Comparison of ENCODE assay signal across 11 cellular contexts in the genomic region with DNA sequence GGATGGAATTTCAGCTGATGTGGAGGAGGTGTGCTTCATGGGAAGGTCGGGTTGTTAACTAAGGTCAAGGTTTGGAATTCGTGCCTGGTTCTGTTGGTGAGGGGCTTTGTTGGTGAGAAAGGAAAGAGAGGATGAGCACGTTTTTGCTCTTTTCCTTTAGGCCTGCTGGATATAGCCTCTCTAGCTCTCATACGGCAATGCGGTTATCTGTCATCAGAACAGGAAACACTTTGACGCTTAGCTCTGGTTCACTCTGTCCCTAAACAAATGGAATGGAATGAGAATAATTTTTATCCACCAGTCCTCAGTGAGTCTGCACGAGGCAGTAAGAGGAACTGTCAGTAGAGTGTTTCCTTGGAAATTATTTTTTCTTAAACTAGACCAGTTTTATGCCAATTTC.
DNase-seq lines count a peak whose midpoint lies in the region; TF ChIP-seq lines count a peak whose summit lies in the region.
"Had no signal": no experiment of that assay in that cellular context is flagged by ENCODE, and none has a peak within 500 bp of the region (broad histone marks: within the 10 kb centered on the region; RNA-seq: fewer than 3 reads in every experiment).

No MANE protein-coding gene starts in this region.

- H3K4me1 ChIP-seq in A673 (ENCODE audit: insufficient read depth, low read length, poor library complexity, severe bottlenecking): peaks cover 10% of the 10 kb centered on the region
- H3K4me1 ChIP-seq in muscle layer of duodenum (ENCODE audit: control insufficient read depth in 1 of 2, insufficient read depth in 2 of 2, low read length in 2 of 2): peaks cover 2 to 28% of the 10 kb centered on the region in 2 donors

- POLR2A ChIA-PET in A673 (lab: Charles Lee; ENCODE audit: low non-redundant PET): no interaction called here

- intact Hi-C loops in A673 (cut with micrococcal nuclease; ENCODE audit: unreplicated experiment): no loop called here

- H3K36me3 ChIP-seq in A673 (ENCODE audit: insufficient read depth, low read length, poor library complexity, severe bottlenecking): no peaks in the 10 kb centered on the region
- no peaks in the 10 kb centered on the region for H3K36me3 ChIP-seq in muscle layer of duodenum (ENCODE audit: control insufficient read depth in 1 of 2, insufficient read depth in 2 of 2, low read length in 2 of 2)

- H3K27me3 ChIP-seq in A673 (replicated peaks; ENCODE audit: insufficient read depth, low read depth, low read length, poor library complexity) (no peaks in the 10 kb centered on the region), muscle layer of duodenum (ENCODE audit: low read depth, low read length) (no peaks in the 10 kb centered on the region)

- CTCF ChIA-PET in A673 (lab: Charles Lee): interaction anchor here (0.7 kb wide), 1 partner anchor 19 kb away, joined by 3 read pairs; no protein-coding TSS in a partner anchor

- H3K27ac ChIP-seq in A673 (ENCODE audit: low read depth, low read length, poor library complexity, severe bottlenecking) (no peak overlapping the region), muscle layer of duodenum (ENCODE audit: low read length) (peak overlapping the region; percentile 65)

- H3K9me3 ChIP-seq in A673 (ENCODE audit: low read depth, low read length, poor library complexity, severe bottlenecking) (no peaks in the 10 kb centered on the region), muscle layer of duodenum (ENCODE audit: control insufficient read depth in 1 of 2, low read length in 2 of 2) (no peaks in the 10 kb centered on the region)

- DNase-seq in A673 (ENCODE audit: low spot score): peak; percentile 47
- peak; percentile 49 for DNase-seq in NCI-H2227 (lab: John Stamatoyannopoulos, UW; ENCODE audit: unreplicated experiment)
- DNase-seq in fibroblast of gingiva (ENCODE audit: low read depth): peak; percentile 36
- DNase-seq in HuH-7.5 (ENCODE audit: low spot score): no peak
- no peak for DNase-seq in NCI-H524 (lab: John Stamatoyannopoulos, UW)
- no peak for DNase-seq in NCI-H2081 (lab: John Stamatoyannopoulos, UW)
- DNase-seq in medulla oblongata (ENCODE audit: extremely low spot score): no peak
- DNase-seq: activated CD4-positive, alpha-beta T cell treated with anti-CD3 and anti-CD28 coated beads for 36 hours; central memory CD4-positive, alpha-beta T cell; NCI-H526 treated with DMSO at 0.1 percent for 48 hours had no signal

- H3K4me3 ChIP-seq in A673 (ENCODE audit: low read depth, low read length, poor library complexity, severe bottlenecking): no peak overlapping the region
- H3K4me3 ChIP-seq in muscle layer of duodenum (ENCODE audit: low read depth in 1 of 2, low read length in 2 of 2): no peak overlapping the region

- no peak for TF ChIP-seq CTCF in A673 (conservative IDR thresholded peaks at IDR 0.05; ENCODE audit: low read depth, low read length)

- no TSS peak for BruUV-seq in A673 (replicated peaks; lab: Mats Ljungman, UMichigan)

Comparison
In these comparisons a context has a peak if more than half of its experiments do, and no peak if none do; other contexts are left out.
1. DNase-seq: peak in A673 (single experiment), NCI-H2227 (single experiment) and fibroblast of gingiva (single experiment); none in HuH-7.5 (single experiment), NCI-H524 (0 of 2), NCI-H2081 (0 of 2) and medulla oblongata (single experiment).